In genomic region chr9:99303177-99303576, GRCh38 we compare ENCODE assay signal across 1 cellular context.
A peak's percentile ranks its signal among the peaks of the same experiment; 100 is the strongest.
TF ChIP-seq lines count a peak whose summit lies in the region.

No MANE protein-coding gene starts in this region.

TF ChIP-seq in K562, 482 proteins besides CTCF, POLR2A, EP300 and RAD21 (continued from another document):
- TF ChIP-seq CEBPB (tag; IDR thresholded peaks at IDR 0.05) (no peak), HEY1 (CRISPR knock-in tag; IDR thresholded peaks at IDR 0.05; ENCODE audit: borderline replicate concordance) (no peak), KLF13 (tag; IDR thresholded peaks at IDR 0.05; ENCODE audit: borderline replicate concordance, low read depth) (no peak), ZBTB9 (CRISPR knock-in tag; IDR thresholded peaks at IDR 0.05) (no peak), ZMIZ1 (IDR thresholded peaks at IDR 0.05; ENCODE audit: low read depth in 2 of 2, low read length in 2 of 2) (no peak), PHB (CRISPR knock-in tag; IDR thresholded peaks at IDR 0.05) (no peak), CBX8 (IDR thresholded peaks at IDR 0.05; ENCODE audit: borderline replicate concordance, extremely low read depth, low read depth, low read length, poor library complexity, severe bottlenecking) (no peak), KDM1A (IDR thresholded peaks at IDR 0.05) (peak; percentile 63 to 77), KLF1 (tag; IDR thresholded peaks at IDR 0.05) (no peak), CREM (IDR thresholded peaks at IDR 0.05; ENCODE audit: low read depth) (no peak), SMARCA5 (IDR thresholded peaks at IDR 0.05) (peak; percentile 91; the same call in 1 of the 2 replicates), RCOR1 (IDR thresholded peaks at IDR 0.05; ENCODE audit: borderline replicate concordance in 1 of 2, low read depth in 2 of 2, low read length in 2 of 2) (peak; percentile 30 to 90; a peak in 3 of 4 replicates), PTBP1 (IDR thresholded peaks at IDR 0.05; ENCODE audit: low read depth, low read length) (0 out of 2 replicates have a peak, but pooled peaks have one; percentile 68), SNRNP70 (optimal IDR thresholded peaks at IDR 0.05; ENCODE audit: low read depth, low read length) (no peak), ZFX (CRISPR knock-in tag; IDR thresholded peaks at IDR 0.05) (no peak), ELF1 (tag; IDR thresholded peaks at IDR 0.05) (peak; percentile 57), RBM25 (IDR thresholded peaks at IDR 0.05; ENCODE audit: low read depth, low read length, severe bottlenecking) (peak; percentile 89), KAT7 (CRISPR knock-in tag; IDR thresholded peaks at IDR 0.05; ENCODE audit: borderline replicate concordance) (no peak), NR4A1 (CRISPR knock-in tag; IDR thresholded peaks at IDR 0.05) (no peak), NR4A1 (tag; IDR thresholded peaks at IDR 0.05) (no peak), CBX3 (IDR thresholded peaks at IDR 0.05; ENCODE audit: borderline replicate concordance in 1 of 2, low read length in 2 of 2) (peak in 1 of 2 experiments; percentile 26; a peak in 1 of 3 replicates), ADNP (tag; IDR thresholded peaks at IDR 0.05) (peak; percentile 89), BHLHE40 (IDR thresholded peaks at IDR 0.05; ENCODE audit: low read length) (no peak), RNF219 (CRISPR knock-in tag; IDR thresholded peaks at IDR 0.05) (no peak), ZHX1 (conservative IDR thresholded peaks at IDR 0.05; ENCODE audit: low read length) (no peak), GABPB2 (CRISPR knock-in tag; conservative IDR thresholded peaks at IDR 0.05) (no peak), TGIF2 (CRISPR knock-in tag; IDR thresholded peaks at IDR 0.05) (no peak), ZNF239 (CRISPR knock-in tag; IDR thresholded peaks at IDR 0.05) (no peak), FOXJ3 (CRISPR knock-in tag; IDR thresholded peaks at IDR 0.05) (no peak), NONO (IDR thresholded peaks at IDR 0.05; ENCODE audit: low read depth in 2 of 2, low read length in 1 of 2) (no peak), TARDBP (IDR thresholded peaks at IDR 0.05) (no peak), BRF1 (IDR thresholded peaks at IDR 0.05; ENCODE audit: borderline replicate concordance, extremely low read depth, insufficient read length) (no peak), SMAD2 (IDR thresholded peaks at IDR 0.05; ENCODE audit: low read depth, low read length) (no peak), JUN (IDR thresholded peaks at IDR 0.05; ENCODE audit: borderline replicate concordance, low read depth, low read length) (no peak), JUN (CRISPR knock-in tag; IDR thresholded peaks at IDR 0.05; ENCODE audit: borderline replicate concordance) (no peak), BCOR (IDR thresholded peaks at IDR 0.05) (peak; percentile 96), ZNF766 (CRISPR knock-in tag; conservative IDR thresholded peaks at IDR 0.05) (no peak), SMARCB1 (IDR thresholded peaks at IDR 0.05; ENCODE audit: insufficient read length, low read depth) (no peak), PHF8 (IDR thresholded peaks at IDR 0.05; ENCODE audit: borderline replicate concordance, low read length) (no peak), HDAC1 (IDR thresholded peaks at IDR 0.05) (0 out of 4 replicates have a peak, but pooled peaks of 1 of the 2 experiments have one; percentile 14), EWSR1 (IDR thresholded peaks at IDR 0.05; ENCODE audit: borderline replicate concordance, low read depth, partially characterized antibody) (no peak), ZBTB43 (CRISPR knock-in tag; IDR thresholded peaks at IDR 0.05) (no peak), TAF15 (IDR thresholded peaks at IDR 0.05; ENCODE audit: low read depth, low read length) (no peak), FOXJ2 (tag; IDR thresholded peaks at IDR 0.05) (no peak), NRF1 (conservative IDR thresholded peaks at IDR 0.05 in 1 of 2, IDR thresholded peaks at IDR 0.05 in 1 of 2) (no peak), FOXP4 (CRISPR knock-in tag; IDR thresholded peaks at IDR 0.05; ENCODE audit: borderline replicate concordance) (no peak), SRSF3 (IDR thresholded peaks at IDR 0.05; ENCODE audit: insufficient read depth, low read length) (no peak), CEBPZ (IDR thresholded peaks at IDR 0.05; ENCODE audit: borderline replicate concordance, low read depth, low read length) (no peak), ELF2 (CRISPR knock-in tag; IDR thresholded peaks at IDR 0.05) (no peak), HDAC2 (IDR thresholded peaks at IDR 0.05) (peak; percentile 77), E4F1 (CRISPR knock-in tag; IDR thresholded peaks at IDR 0.05; ENCODE audit: borderline replicate concordance) (no peak), ZNF124 (CRISPR knock-in tag; IDR thresholded peaks at IDR 0.05) (no peak)
TF ChIP-seq in K562: peak in this region for 13.
